Comparison of ENCODE assay signal across 8 cellular contexts in genomic region chr15:93088981-93089854, GRCh38. TPM values are rescaled to one million over a fixed set of nuclear protein-coding genes. Genes with fewer than 3 reads are reported as not detected.
A peak's percentile ranks its signal among the peaks of the same experiment; 100 is the strongest.
DNase-seq lines count a peak whose midpoint lies in the region; ATAC-seq, FAIRE-seq and TF ChIP-seq lines count a peak whose summit lies in the region.

A gene with protein sequence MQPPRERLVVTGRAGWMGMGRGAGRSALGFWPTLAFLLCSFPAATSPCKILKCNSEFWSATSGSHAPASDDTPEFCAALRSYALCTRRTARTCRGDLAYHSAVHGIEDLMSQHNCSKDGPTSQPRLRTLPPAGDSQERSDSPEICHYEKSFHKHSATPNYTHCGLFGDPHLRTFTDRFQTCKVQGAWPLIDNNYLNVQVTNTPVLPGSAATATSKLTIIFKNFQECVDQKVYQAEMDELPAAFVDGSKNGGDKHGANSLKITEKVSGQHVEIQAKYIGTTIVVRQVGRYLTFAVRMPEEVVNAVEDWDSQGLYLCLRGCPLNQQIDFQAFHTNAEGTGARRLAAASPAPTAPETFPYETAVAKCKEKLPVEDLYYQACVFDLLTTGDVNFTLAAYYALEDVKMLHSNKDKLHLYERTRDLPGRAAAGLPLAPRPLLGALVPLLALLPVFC (minus strand): TSS chr15:93089211. CDS start chr15:93088932, 279 bp downstream.

- H3K27ac ChIP-seq in DND-41 (ENCODE audit: low read length) (peak within 1 kb of the TSS; percentile 79), KMS-11 (no peak within 1 kb of the TSS), breast epithelium (peak within 1 kb of the TSS; percentile 48 to 53), HepG2 (ENCODE audit: extremely low read length, insufficient read depth, low read length) (no peak within 1 kb of the TSS)

- H3K4me1 ChIP-seq in DND-41 (ENCODE audit: insufficient read depth, low read length) (peaks cover 37% of the 10 kb centered on the region), KMS-11 (ENCODE audit: low read depth, poor library complexity, severe bottlenecking) (peaks cover 4% of the 10 kb centered on the region), breast epithelium (no peaks in the 10 kb centered on the region), HepG2 (ENCODE audit: insufficient read depth, low read length) (peaks cover 7% of the 10 kb centered on the region; the same call in 1 of the 2 replicates)

- H3K4me3 ChIP-seq in DND-41 (ENCODE audit: low read depth in 1 of 2, low read length in 2 of 2) (peak within 1 kb of the TSS; percentile 59 to 86), KMS-11 (IDR thresholded peaks at IDR 0.05; ENCODE audit: insufficient read depth, low read depth, low read length) (no peak within 1 kb of the TSS), breast epithelium (peak within 1 kb of the TSS; percentile 62 to 74 (median 65)), HepG2 (replicated peaks in 1 of 3; ENCODE audit: insufficient read depth in 1 of 3, low read depth in 2 of 3, low read length in 3 of 3) (peak within 1 kb of the TSS in 1 of 3 experiments; percentile 27; a peak in 1 of 6 replicates)

- H4K20me1 ChIP-seq in DND-41 (ENCODE audit: insufficient read depth, low read length) (no peaks in the 10 kb centered on the region), KMS-11 (ENCODE audit: insufficient read depth) (no peaks in the 10 kb centered on the region), HepG2 (ENCODE audit: insufficient read depth, low read length) (no peaks in the 10 kb centered on the region)

- H3K9ac ChIP-seq in DND-41 (ENCODE audit: low read depth, low read length): peak within 1 kb of the TSS; percentile 79
- no peak within 1 kb of the TSS for H3K9ac ChIP-seq in KMS-11
- H3K9ac ChIP-seq in HepG2 (ENCODE audit: insufficient read depth, low read depth, low read length): no peak within 1 kb of the TSS

- TF ChIP-seq RAD21 in HepG2 (CRISPR knock-in tag; IDR thresholded peaks at IDR 0.05): no peak

- intact Hi-C loops in breast epithelium (cut with DNase I; ENCODE audit: low total_unique reads) (no loop called here), HepG2 (cut with micrococcal nuclease; ENCODE audit: unreplicated experiment) (no loop called here)

- H3K4me2 ChIP-seq in DND-41 (ENCODE audit: insufficient read depth, low read length) (peak within 1 kb of the TSS; percentile 69), KMS-11 (peak within 1 kb of the TSS; percentile 73), HepG2 (ENCODE audit: low read depth, low read length) (peak within 1 kb of the TSS; percentile 47)

- BruUV-seq in HepG2 (replicated peaks; lab: Mats Ljungman, UMichigan): no TSS peak

- TF ChIP-seq CTCF in DND-41 (IDR thresholded peaks at IDR 0.05; ENCODE audit: borderline replicate concordance, extremely low read depth, low read length, poor library complexity, severe bottlenecking): no peak
- no peak for TF ChIP-seq CTCF in KMS-11 (conservative IDR thresholded peaks at IDR 0.05; ENCODE audit: low read depth, low read length)
- TF ChIP-seq CTCF in breast epithelium (IDR thresholded peaks at IDR 0.05): no peak
- TF ChIP-seq CTCF in HepG2 (CRISPR knock-in tag; IDR thresholded peaks at IDR 0.05): no peak

- H3K79me2 ChIP-seq in DND-41 (ENCODE audit: insufficient read depth, low read length) (peaks cover 42% of the 10 kb centered on the region), KMS-11 (ENCODE audit: insufficient read depth, low read depth) (no peaks in the 10 kb centered on the region), HepG2 (ENCODE audit: insufficient read depth, low read length) (no peaks in the 10 kb centered on the region)

- TF ChIP-seq POLR2A in breast epithelium (IDR thresholded peaks at IDR 0.05) (no peak), HepG2 (IDR thresholded peaks at IDR 0.05; ENCODE audit: insufficient read depth in 1 of 2, low read depth in 2 of 2, low read length in 2 of 2) (no peak)

- DNase-seq in DND-41 (peak; percentile 40), breast epithelium (ENCODE audit: low spot score in 2 of 2) (no peak), HepG2 (ENCODE audit: low spot score) (no peak), superior temporal gyrus (ENCODE audit: extremely low spot score) (peak; percentile 24), GOT3 (lab: John Stamatoyannopoulos, UW) (no peak)

- ATAC-seq in DND-41 (ENCODE audit: insufficient read depth, low read depth) (no peak; the same call in 2 of the 3 replicates), HepG2 (peak; percentile 65), HG03439 (IDR thresholded peaks at IDR 0.05; ENCODE audit: unreplicated experiment) (no peak), GM21737 (IDR thresholded peaks at IDR 0.05; ENCODE audit: unreplicated experiment) (no peak)

- FAIRE-seq in HepG2 (lab: Jason Lieb, UNC): no peak

- TF ChIP-seq EP300 in HepG2 (IDR thresholded peaks at IDR 0.05; ENCODE audit: low read depth in 2 of 2, low read length in 2 of 2): no peak
- no peak for TF ChIP-seq EP300 in HepG2 (CRISPR knock-in tag; IDR thresholded peaks at IDR 0.05; ENCODE audit: borderline replicate concordance)

- peak within 1 kb of the TSS; percentile 88 for H2AFZ ChIP-seq in DND-41 (ENCODE audit: low read depth, low read length)
- H2AFZ ChIP-seq in KMS-11 (ENCODE audit: low read depth): peak within 1 kb of the TSS; percentile 86
- no peak within 1 kb of the TSS for H2AFZ ChIP-seq in HepG2 (ENCODE audit: low read length)

- no peaks in the 10 kb centered on the region for H3K9me3 ChIP-seq in DND-41 (ENCODE audit: insufficient read depth, low read length, severe bottlenecking)
- no peaks in the 10 kb centered on the region for H3K9me3 ChIP-seq in breast epithelium
- no peaks in the 10 kb centered on the region for H3K9me3 ChIP-seq in HepG2 (ENCODE audit: low read length)

- H3K27me3 ChIP-seq in DND-41 (ENCODE audit: insufficient read depth, low read length, poor library complexity): no peaks in the 10 kb centered on the region
- H3K27me3 ChIP-seq in KMS-11 (ENCODE audit: insufficient read depth, low read depth): peaks cover 12% of the 10 kb centered on the region; the same call in 1 of the 2 replicates
- H3K27me3 ChIP-seq in breast epithelium: peaks cover 0 to 8% of the 10 kb centered on the region in 2 donors
- H3K27me3 ChIP-seq in HepG2 (ENCODE audit: control insufficient read depth in 1 of 2, insufficient read depth in 2 of 2, low read length in 2 of 2): peaks cover 9 to 70% of the 10 kb centered on the region in 2 experiments

- in situ Hi-C loops in HepG2 (cut with HindIII; ENCODE audit: extremely low pct_ligation_motif_present, low pct_unique_long_range_greater_than_20kb): loop anchor here (25.0 kb wide), 1 partner anchor 248 kb away; no protein-coding TSS in a partner anchor

- CTCF ChIA-PET in HepG2 (lab: Yijun Ruan, JAX; ENCODE audit: low intra/inter-chr PET ratio, low total read pairs): interaction anchor here (1.7 kb wide), 1 partner anchor 886 kb away, joined by 7 read pairs; no protein-coding TSS in a partner anchor

- 48% methylated on average over 41 of the region's 101 CpGs for WGBS in HepG2 (ENCODE audit: low lambda C conversion rate)

- H3K36me3 ChIP-seq in DND-41 (ENCODE audit: insufficient read depth, low read length) (no peaks in the 10 kb centered on the region), KMS-11 (ENCODE audit: insufficient read depth) (no peaks in the 10 kb centered on the region), breast epithelium (no peaks in the 10 kb centered on the region), HepG2 (replicated peaks in 1 of 2; ENCODE audit: control insufficient read depth in 1 of 2, insufficient read depth in 2 of 2, low read length in 2 of 2) (no peaks in the 10 kb centered on the region)

- POLR2A ChIA-PET in HepG2 (lab: Yijun Ruan, JAX): no interaction called here

TF ChIP-seq in HepG2, 621 proteins besides CTCF, POLR2A, EP300 and RAD21:
- TF ChIP-seq, protein P1, sequence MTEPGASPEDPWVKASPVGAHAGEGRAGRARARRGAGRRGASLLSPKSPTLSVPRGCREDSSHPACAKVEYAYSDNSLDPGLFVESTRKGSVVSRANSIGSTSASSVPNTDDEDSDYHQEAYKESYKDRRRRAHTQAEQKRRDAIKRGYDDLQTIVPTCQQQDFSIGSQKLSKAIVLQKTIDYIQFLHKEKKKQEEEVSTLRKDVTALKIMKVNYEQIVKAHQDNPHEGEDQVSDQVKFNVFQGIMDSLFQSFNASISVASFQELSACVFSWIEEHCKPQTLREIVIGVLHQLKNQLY (CRISPR knock-in tag; IDR thresholded peaks at IDR 0.05): no peak
- TF ChIP-seq TCF7L2 (IDR thresholded peaks at IDR 0.05; ENCODE audit: low read depth, low read length) (no peak), HNRNPUL1 (IDR thresholded peaks at IDR 0.05; ENCODE audit: low read depth, low read length) (no peak), ELF3 (CRISPR knock-in tag; IDR thresholded peaks at IDR 0.05) (no peak)

RNA-seq across cellular contexts. Expression of the gene that starts here (rescaled TPM):
- total RNA-seq in breast epithelium (10 to 100 TPM in 2 of 3 donors, 1 to 10 TPM in 1; 9.7 to 17.7 (median 14.4) TPM), HepG2 (2016; rRNA removed; fragmentation: Illumina TruSeq; extraction: Trizol) (not detected in 2 replicates)
- not detected in 2 replicates for total RNA-seq in HepG2 (2016; cell fraction: cytosol; rRNA removed; fragmentation: Illumina TruSeq; extraction: Trizol; ENCODE audit: low read depth)
- not detected in 2 replicates for total RNA-seq in HepG2 (2016; cell fraction: insoluble cytoplasmic fraction; rRNA removed; fragmentation: Illumina TruSeq; extraction: Trizol)
- not detected in 2 replicates for total RNA-seq in HepG2 (2016; cell fraction: membrane; rRNA removed; fragmentation: Illumina TruSeq; extraction: Trizol)
- total RNA-seq in HepG2 (2016; cell fraction: nucleus; rRNA removed; fragmentation: Illumina TruSeq; extraction: Trizol): not detected in 2 replicates
- polyA plus RNA-seq in HepG2 (2011; rRNA removed): not detected in 2 replicates
- polyA plus RNA-seq in HepG2 (2011; cell fraction: cytosol; rRNA removed): not detected in 2 replicates
- not detected in 2 replicates for polyA plus RNA-seq in HepG2 (2011; cell fraction: nucleus; rRNA removed)
- polyA plus RNA-seq in HepG2 (2012): 0.08 and 0.16 TPM in 2 replicates
- not detected in 2 replicates for polyA plus RNA-seq in HepG2 (2016; cell fraction: cytosol; fragmentation: Illumina TruSeq; extraction: Trizol; ENCODE audit: low read depth)
- not detected in 2 replicates for polyA plus RNA-seq in HepG2 (2016; cell fraction: insoluble cytoplasmic fraction; fragmentation: Illumina TruSeq; extraction: Trizol; ENCODE audit: low read depth)
- not detected in 2 replicates for polyA plus RNA-seq in HepG2 (2016; cell fraction: membrane; fragmentation: Illumina TruSeq; extraction: Trizol; ENCODE audit: low read depth)
- not detected in 2 replicates for polyA plus RNA-seq in HepG2 (2016; cell fraction: nucleus; fragmentation: Illumina TruSeq; extraction: Trizol; ENCODE audit: insufficient read depth, low read depth)
- 0.02 TPM in 1 of 2 replicates, not detected in the other for polyA minus RNA-seq in HepG2 (2011; rRNA and poly(A)+ RNA removed; ENCODE audit: low replicate concordance)
- polyA minus RNA-seq in HepG2 (2011; cell fraction: cytosol; rRNA and poly(A)+ RNA removed): not detected in 2 replicates
- not detected in 2 replicates for polyA minus RNA-seq in HepG2 (2011; cell fraction: nucleus; rRNA and poly(A)+ RNA removed)

Comparison
In these comparisons a context has a peak if more than half of its experiments do, and no peak if none do; other contexts are left out.
1. RNA of the gene that starts here (total RNA-seq): 9.7 to 17.7 TPM in breast epithelium; not detected in HepG2; every median in the first group is over 10 times any median in the second.
2. Peak in ATAC-seq and H3K4me2 ChIP-seq in HepG2; RNA of the gene not detected or under 1 TPM.
3. DNase-seq: peak in DND-41 (single experiment) and superior temporal gyrus (single experiment); none in breast epithelium (0 of 2), HepG2 (single experiment) and GOT3 (single experiment).
4. H3K27ac ChIP-seq: peak in DND-41 (single experiment) and breast epithelium (2 of 2); none in KMS-11 (single experiment) and HepG2 (single experiment).
5. Peak in every context shown above with its lines, with median percentiles within 50 percentile points of each other: H3K4me2 ChIP-seq.